24 cellular contexts compared by ENCODE assay signal in genomic region chr14:101975231-101975630, GRCh38. TPM values are rescaled to one million over a fixed set of nuclear protein-coding genes. Genes with fewer than 3 reads are reported as not detected.
DNase-seq lines count a peak whose midpoint lies in the region; ATAC-seq and TF ChIP-seq lines count a peak whose summit lies in the region.
"Had no signal": no experiment of that assay in that cellular context is flagged by ENCODE, and none has a peak within 500 bp of the region (broad histone marks: within the 10 kb centered on the region; RNA-seq: fewer than 3 reads in every experiment).

No MANE protein-coding gene starts in this region.

- H3K4me1 ChIP-seq in IMR-90 (ENCODE audit: control insufficient read depth, insufficient read depth, low read length) (peaks cover 8% of the 10 kb centered on the region), smooth muscle cell (ENCODE audit: low read depth) (no peaks in the 10 kb centered on the region)

- H4K20me1 ChIP-seq in IMR-90 (ENCODE audit: insufficient read depth, low read length) (peaks cover 62% of the 10 kb centered on the region), smooth muscle cell (ENCODE audit: low read depth) (peaks cover 96% of the 10 kb centered on the region)

- H3K4me1 Mint-ChIP-seq in chondrocyte (ENCODE audit: low read depth) = peaks cover 59% of the 10 kb centered on the region
- H3K4me1 Mint-ChIP-seq in endothelial cell (ENCODE audit: unreplicated experiment) = peaks cover 20% of the 10 kb centered on the region

- H2BK5ac ChIP-seq in IMR-90 (ENCODE audit: low read depth, low read length, poor library complexity, severe bottlenecking) = no peak overlapping the region

- intact Hi-C loops in IMR-90 (cut with micrococcal nuclease) = no loop called here

- no peak overlapping the region for H2BK15ac ChIP-seq in IMR-90 (ENCODE audit: low read depth, low read length)

- no peak overlapping the region for H3K4ac ChIP-seq in IMR-90 (ENCODE audit: low read depth, low read length)

- no peak for ATAC-seq in IMR-90 (ENCODE audit: low read depth)
- ATAC-seq: left colon had no signal

- H3K27me3 ChIP-seq in IMR-90 (ENCODE audit: control insufficient read depth, insufficient read depth, low read length) = no peaks in the 10 kb centered on the region
- no peaks in the 10 kb centered on the region for H3K27me3 ChIP-seq in smooth muscle cell (ENCODE audit: low read depth)
- H3K27me3 ChIP-seq: spleen, stomach, tibial artery had no signal

- H2AK5ac ChIP-seq in IMR-90 (ENCODE audit: low read depth, low read length) = peak overlapping the region; percentile 10; the same call in 1 of the 2 replicates

- H3K9me3 ChIP-seq in IMR-90 (ENCODE audit: control insufficient read depth, insufficient read depth, low read length) = no peaks in the 10 kb centered on the region
- no peaks in the 10 kb centered on the region for H3K9me3 ChIP-seq in smooth muscle cell (replicated peaks; ENCODE audit: low read depth)
- H3K9me3 ChIP-seq: SK-N-SH, spleen, stomach, tibial artery had no signal

- H3K4me3 ChIP-seq in IMR-90 (ENCODE audit: insufficient read depth, low read depth, low read length) (no peak overlapping the region), smooth muscle cell (no peak overlapping the region)
- H3K4me3 ChIP-seq: spleen, stomach, tibial artery had no signal

- no peak overlapping the region for H4K91ac ChIP-seq in IMR-90 (ENCODE audit: insufficient read depth, low read depth, low read length)

- peaks cover 86% of the 10 kb centered on the region for H3K79me2 ChIP-seq in smooth muscle cell (ENCODE audit: low read depth)

- peaks cover 23% of the 10 kb centered on the region for H3K36me3 Mint-ChIP-seq in chondrocyte (ENCODE audit: low read depth)
- H3K36me3 Mint-ChIP-seq in endothelial cell (ENCODE audit: low read depth, unreplicated experiment) = peaks cover 23% of the 10 kb centered on the region

- H3K27ac Mint-ChIP-seq in chondrocyte (ENCODE audit: unreplicated experiment) (peak overlapping the region; percentile 80), endothelial cell (ENCODE audit: unreplicated experiment) (no peak overlapping the region)
- H3K27ac Mint-ChIP-seq: memory B cell had no signal

- BruUV-seq in IMR-90 (replicated peaks; lab: Mats Ljungman, UMichigan) = no TSS peak

- H3K23ac ChIP-seq in IMR-90 (ENCODE audit: low read depth, low read length) = no peak overlapping the region

- no CpG with 5 or more reads among the region's 7 CpGs for WGBS in IMR-90 (ENCODE audit: extremely low coverage in 2 of 2, insufficient read length in 1 of 2), 2 experiments
- 96% methylated on average over 7 of the region's 7 CpGs for WGBS in smooth muscle cell (ENCODE audit: low lambda C conversion rate)

- peaks cover 15% of the 10 kb centered on the region for H3K9me1 ChIP-seq in IMR-90 (ENCODE audit: insufficient read depth, low read length)

- H3K18ac ChIP-seq in IMR-90 (ENCODE audit: low read depth, low read length) = no peak overlapping the region

- in situ Hi-C loops in G401 (cut with HindIII; ENCODE audit: low sequenced_read_pairs) (no loop called here), IMR-90 (cut with MboI; ENCODE audit: low sequenced_read_pairs) (no loop called here)

- TF ChIP-seq RAD21 in IMR-90 (IDR thresholded peaks at IDR 0.05; ENCODE audit: low read length) = no peak

- no peak overlapping the region for H3K14ac ChIP-seq in IMR-90 (replicated peaks; ENCODE audit: low read depth, low read length)

- TF ChIP-seq CTCF in IMR-90 (conservative IDR thresholded peaks at IDR 0.05; ENCODE audit: low read depth, low read length) (no peak), chondrocyte (IDR thresholded peaks at IDR 0.05) (no peak), smooth muscle cell (IDR thresholded peaks at IDR 0.05; ENCODE audit: borderline replicate concordance, insufficient read depth, poor library complexity, severe bottlenecking) (no peak), endothelial cell (IDR thresholded peaks at IDR 0.05; ENCODE audit: unreplicated experiment) (no peak)

- peaks cover 11% of the 10 kb centered on the region for H3F3A ChIP-seq in smooth muscle cell (ENCODE audit: low read depth)

- H3K79me1 ChIP-seq in IMR-90 (ENCODE audit: low read depth in 1 of 2, low read length in 2 of 2) = peaks cover 15 to 59% of the 10 kb centered on the region in 2 experiments

- no peak overlapping the region for H3K4me2 ChIP-seq in IMR-90 (ENCODE audit: low read depth, low read length)
- H3K4me2 ChIP-seq in smooth muscle cell = no peak overlapping the region
- H3K4me2 ChIP-seq: SK-N-SH had no signal

- H3K27me3 Mint-ChIP-seq in chondrocyte (ENCODE audit: low read depth) (no peaks in the 10 kb centered on the region), endothelial cell (ENCODE audit: unreplicated experiment) (peaks cover 1% of the 10 kb centered on the region)
- H3K27me3 Mint-ChIP-seq: memory B cell had no signal

- H3K36me3 ChIP-seq in IMR-90 (ENCODE audit: control insufficient read depth, insufficient read depth, low read length) (peaks cover 19% of the 10 kb centered on the region), smooth muscle cell (ENCODE audit: low read depth) (peaks cover 18% of the 10 kb centered on the region)

- H3K27ac ChIP-seq in IMR-90 (ENCODE audit: insufficient read depth, low read length) (no peak overlapping the region), smooth muscle cell (ENCODE audit: low read depth) (peak overlapping the region; percentile 96)
- H3K27ac ChIP-seq: parathyroid adenoma, spleen, stomach, tibial artery had no signal

- H2AFZ ChIP-seq in IMR-90 (replicated peaks; ENCODE audit: low read length, poor library complexity) (no peak overlapping the region), smooth muscle cell (ENCODE audit: low read depth) (no peak overlapping the region)
- H2AFZ ChIP-seq: parathyroid adenoma had no signal

- no peak overlapping the region for H2BK20ac ChIP-seq in IMR-90 (ENCODE audit: low read depth, low read length)

- no peak for TF ChIP-seq POLR2A in IMR-90 (IDR thresholded peaks at IDR 0.05; ENCODE audit: low read depth, low read length)

- no peak overlapping the region for H2BK120ac ChIP-seq in IMR-90 (ENCODE audit: low read depth, low read length)

- H3K4me3 Mint-ChIP-seq in chondrocyte (ENCODE audit: unreplicated experiment) (no peak overlapping the region), endothelial cell (ENCODE audit: unreplicated experiment) (no peak overlapping the region)
- H3K4me3 Mint-ChIP-seq: memory B cell had no signal

- H4K8ac ChIP-seq in IMR-90 (ENCODE audit: low read depth in 2 of 2, low read length in 2 of 2) = no peak overlapping the region

- dilution Hi-C loops in IMR-90 (cut with HindIII; ENCODE audit: low sequenced_read_pairs, unreplicated experiment) = no loop called here

- H4K5ac ChIP-seq in IMR-90 (ENCODE audit: low read depth, low read length) = no peak overlapping the region

- DNase-seq in G401 (ENCODE audit: low spot score) = peak; percentile 56
- DNase-seq in IMR-90 = no peak
- no peak for DNase-seq in chondrocyte (ENCODE audit: low spot score)
- DNase-seq in smooth muscle cell (lab: John Stamatoyannopoulos, UW; ENCODE audit: unreplicated experiment) = no peak
- no peak for DNase-seq in endothelial cell (ENCODE audit: low spot score)
- DNase-seq in medulla oblongata (ENCODE audit: extremely low spot score) = no peak
- DNase-seq in RPMI8226 = no peak
- DNase-seq: activated CD4-positive, alpha-beta T cell treated with anti-CD3 and anti-CD28 coated beads, Interleukin-2, amount 50 U/mL, for 1 hour; activated CD4-positive, CD25-positive, alpha-beta regulatory T cell; activated T-cell treated with anti-CD3 and anti-CD28 coated beads, Interleukin-2, amount 50 U/mL, for 48 hours; cerebellar nuclear complex; COR-L47; DMS53; left colon; NCI-H1694; NCI-H446; NCI-H774; SK-N-SH; spleen; stimulated activated CD8-positive, alpha-beta memory T cell treated with anti-CD3 and anti-CD28 coated beads, Interleukin-4, amount 100 ng/mL, for 48 hours; stomach had no signal

- CTCF ChIA-PET in IMR-90 (lab: Yijun Ruan, JAX) = interaction anchor here (0.7 kb wide), 1 partner anchor 299 kb away, joined by 3 read pairs; no protein-coding TSS in a partner anchor

- no peaks in the 10 kb centered on the region for H3K9me3 Mint-ChIP-seq in chondrocyte (ENCODE audit: low read depth)
- H3K9me3 Mint-ChIP-seq in endothelial cell (ENCODE audit: unreplicated experiment) = no peaks in the 10 kb centered on the region
- H3K9me3 Mint-ChIP-seq: memory B cell had no signal

- no peak overlapping the region for H3K56ac ChIP-seq in IMR-90 (ENCODE audit: extremely low read depth, insufficient read depth, low read length)

- POLR2A ChIA-PET in IMR-90 (lab: Charles Lee; ENCODE audit: unreplicated experiment) = no interaction called here

- no peak overlapping the region for H2AK9ac ChIP-seq in IMR-90 (replicated peaks; ENCODE audit: low read depth, low read length, poor library complexity)

- H3K9ac ChIP-seq in IMR-90 (ENCODE audit: low read depth, low read length) = no peak overlapping the region
- no peak overlapping the region for H3K9ac ChIP-seq in smooth muscle cell (ENCODE audit: low read depth)
- H3K9ac ChIP-seq: parathyroid adenoma, SK-N-SH had no signal

TF ChIP-seq in IMR-90, 13 proteins besides CTCF, POLR2A, EP300 and RAD21:
- TF ChIP-seq NFE2L2 (IDR thresholded peaks at IDR 0.05; ENCODE audit: low read depth, low read length) (peak; percentile 40; the same call in 1 of the 2 replicates), MAZ (IDR thresholded peaks at IDR 0.05; ENCODE audit: borderline replicate concordance, low read depth, low read length) (no peak)
TF ChIP-seq in IMR-90: peak in this region for 1.

RNA-seq across cellular contexts. Expression of gene DYNC1H1, which starts 10.9 kb away (rescaled TPM):
- 116 and 187 TPM in 2 replicates for total RNA-seq in G401 (2014; rRNA removed; shearing (Covaris generic))
- total RNA-seq in IMR-90 (2012; rRNA removed) (612 and 670 TPM in 2 replicates), chondrocyte (718 to 842 TPM (median 735 TPM) in 3 replicates), smooth muscle cell (399 and 408 TPM in 2 replicates), endothelial cell (ENCODE audit: unreplicated experiment) (662 TPM)
- polyA plus RNA-seq in IMR-90 (2012; rRNA removed) (221 and 240 TPM in 2 replicates), smooth muscle cell (137 and 172 TPM in 2 replicates)
- polyA plus RNA-seq in IMR-90 (2012; cell fraction: cytosol; rRNA removed) = 167 and 240 TPM in 2 replicates
- polyA plus RNA-seq in IMR-90 (2012; cell fraction: nucleus; rRNA removed; ENCODE audit: low replicate concordance) = 278 and 585 TPM in 2 replicates
